16 cellular contexts compared by ENCODE assay signal in genomic region chr7:92696584-92696983, GRCh38.
DNase-seq lines count a peak whose midpoint lies in the region; ATAC-seq and TF ChIP-seq lines count a peak whose summit lies in the region.
"Had no signal": no experiment of that assay in that cellular context is flagged by ENCODE, and none has a peak within 500 bp of the region (broad histone marks: within the 10 kb centered on the region; RNA-seq: fewer than 3 reads in every experiment).

No MANE protein-coding gene starts in this region.

- H3K4me1 ChIP-seq in lower lobe of right lung (peaks cover 31% of the 10 kb centered on the region), spleen (peaks cover 0 to 38% (median 3%) of the 10 kb centered on the region in 6 donors)

- peaks cover 32% of the 10 kb centered on the region for H3K36me3 Mint-ChIP-seq in HFFc6 (ENCODE audit: low read depth)
- H3K36me3 Mint-ChIP-seq in brain = peaks cover 17% of the 10 kb centered on the region
- H3K36me3 Mint-ChIP-seq: IgD-negative memory B cell; stimulated activated memory B cell treated with anti-CD40 and anti-IgM and Interleukin-4, amounts not matched to agents 10 μg/mL and 1 μg/mL and 100 μg/mL, for 72 hours had no signal

- no peaks in the 10 kb centered on the region for H3K36me3 ChIP-seq in lower lobe of right lung
- H3K36me3 ChIP-seq in spleen = no peaks in the 10 kb centered on the region

- no peaks in the 10 kb centered on the region for H3K9me3 ChIP-seq in lower lobe of right lung
- no peaks in the 10 kb centered on the region for H3K9me3 ChIP-seq in spleen

- ATAC-seq in lower lobe of right lung = no peak
- ATAC-seq: stimulated activated memory B cell treated with anti-CD40 and anti-IgM and Interleukin-4, amounts not matched to agents 10 μg/mL and 1 μg/mL and 100 μg/mL, for 72 hours had no signal

- H3K4me3 Mint-ChIP-seq in HFFc6 (peak overlapping the region; percentile 93), brain (peak overlapping the region in 4 of 5 experiments; percentile 15 to 87 (median 42))
- H3K4me3 Mint-ChIP-seq: activated CD4-positive, alpha-beta memory T cell treated with anti-CD3 and anti-CD28 coated beads for 36 hours; stimulated activated memory B cell treated with anti-CD40 and anti-IgM and Interleukin-4, amounts not matched to agents 10 μg/mL and 1 μg/mL and 100 μg/mL, for 72 hours had no signal

- DNase-seq in HFFc6 = no peak
- DNase-seq in lower lobe of right lung = no peak
- DNase-seq in spleen = no peak
- DNase-seq in pons (ENCODE audit: low spot score) = no peak
- no peak for DNase-seq in stimulated activated naive CD4-positive, alpha-beta T cell (lab: John Stamatoyannopoulos, UW)
- DNase-seq in effector CD8-positive, alpha-beta T cell (lab: John Stamatoyannopoulos, UW) = no peak
- DNase-seq in glomerular visceral epithelial cell (ENCODE audit: extremely low spot score) = no peak
- DNase-seq: activated CD4-positive, alpha-beta memory T cell treated with anti-CD3 and anti-CD28 coated beads for 36 hours; activated gamma-delta T cell; NCI-H1436 treated with DMSO at 0.1 percent for 48 hours; NCI-H510A treated with DMSO at 0.1 percent for 48 hours; stimulated activated CD4-positive, alpha-beta T cell treated with anti-CD3 and anti-CD28 coated beads, Interleukin-4, amount 100 ng/mL, for 24 hours had no signal

- intact Hi-C loops in lower lobe of right lung (cut with DNase I) (loop anchor here (10.0 kb wide), 1 partner anchor 138 kb away; the partner anchor contains the start of gene CDK6), spleen (cut with DNase I; ENCODE audit: low total_unique reads) (loop anchor here (10.0 kb wide), 1 partner anchor 138 kb away; the partner anchor contains the start of gene CDK6)

- 83 to 91% (median 85%) methylated on average over 4 of the region's 4 CpGs for WGBS in spleen, 5 donors

- H3K27ac ChIP-seq in lower lobe of right lung (peak overlapping the region; percentile 79), spleen (peak overlapping the region in 7 of 8 donors; percentile 65 to 87 (median 79))
- H3K27ac ChIP-seq: C4-2B had no signal

- H3K4me3 ChIP-seq in lower lobe of right lung (no peak overlapping the region), spleen (no peak overlapping the region)

- H3K27me3 Mint-ChIP-seq in HFFc6 (ENCODE audit: insufficient read depth) = peaks cover 4% of the 10 kb centered on the region
- H3K27me3 Mint-ChIP-seq in brain = no peaks in the 10 kb centered on the region
- H3K27me3 Mint-ChIP-seq: activated CD4-positive, alpha-beta memory T cell treated with anti-CD3 and anti-CD28 coated beads for 36 hours; IgD-negative memory B cell; stimulated activated memory B cell treated with anti-CD40 and anti-IgM and Interleukin-4, amounts not matched to agents 10 μg/mL and 1 μg/mL and 100 μg/mL, for 72 hours had no signal

- H3K4me1 Mint-ChIP-seq in HFFc6 (ENCODE audit: low read depth) = peaks cover 90% of the 10 kb centered on the region
- H3K4me1 Mint-ChIP-seq in brain = peaks cover 69% of the 10 kb centered on the region
- H3K4me1 Mint-ChIP-seq: stimulated activated memory B cell treated with anti-CD40 and anti-IgM and Interleukin-4, amounts not matched to agents 10 μg/mL and 1 μg/mL and 100 μg/mL, for 72 hours had no signal

- H3K27me3 ChIP-seq in lower lobe of right lung (ENCODE audit: low read depth) = no peaks in the 10 kb centered on the region
- H3K27me3 ChIP-seq in spleen (replicated peaks in 1 of 7) = no peaks in the 10 kb centered on the region

- TF ChIP-seq POLR2A in spleen (IDR thresholded peaks at IDR 0.05) = no peak

- H3K9me3 Mint-ChIP-seq in HFFc6 (no peaks in the 10 kb centered on the region), brain (peaks cover 0 to 7% (median 0%) of the 10 kb centered on the region in 5 experiments)
- H3K9me3 Mint-ChIP-seq: IgD-negative memory B cell; stimulated activated memory B cell treated with anti-CD40 and anti-IgM and Interleukin-4, amounts not matched to agents 10 μg/mL and 1 μg/mL and 100 μg/mL, for 72 hours had no signal

- H3K27ac Mint-ChIP-seq in HFFc6 (peak overlapping the region; percentile 97), brain (peak overlapping the region in 4 of 5 experiments; percentile 39 to 93 (median 86))
- H3K27ac Mint-ChIP-seq: activated CD4-positive, alpha-beta memory T cell treated with anti-CD3 and anti-CD28 coated beads for 36 hours; stimulated activated memory B cell treated with anti-CD40 and anti-IgM and Interleukin-4, amounts not matched to agents 10 μg/mL and 1 μg/mL and 100 μg/mL, for 72 hours had no signal

- TF ChIP-seq CTCF in HFFc6 (IDR thresholded peaks at IDR 0.05) (no peak), brain (conservative IDR thresholded peaks at IDR 0.05) (no peak), lower lobe of right lung (IDR thresholded peaks at IDR 0.05) (no peak), spleen (IDR thresholded peaks at IDR 0.05 in 8 of 11, conservative IDR thresholded peaks at IDR 0.05 in 3 of 11) (no peak)
